Comparison of ENCODE assay signal across 23 cellular contexts in genomic region chr16:50583211-50583610, GRCh38. TPM values are rescaled to one million over a fixed set of nuclear protein-coding genes. Genes with fewer than 3 reads are reported as not detected.
DNase-seq lines count a peak whose midpoint lies in the region; ATAC-seq and TF ChIP-seq lines count a peak whose summit lies in the region.
"Had no signal": no experiment of that assay in that cellular context is flagged by ENCODE, and none has a peak within 500 bp of the region (broad histone marks: within the 10 kb centered on the region; RNA-seq: fewer than 3 reads in every experiment).

No MANE protein-coding gene starts in this region.

- H3K4me3 Mint-ChIP-seq in activated T-cell treated with anti-CD3 and anti-CD28 coated beads, Interleukin-2, amount 50 U/mL, for 24 hours, result no peak overlapping the region
- H3K4me3 Mint-ChIP-seq in activated T-cell treated with anti-CD3 and anti-CD28 coated beads, Interleukin-2, amount 50 U/mL, for 4 hours, result no peak overlapping the region
- H3K4me3 Mint-ChIP-seq in nephron progenitor cell, result no peak overlapping the region
- H3K4me3 Mint-ChIP-seq: B cell; CD8-positive, alpha-beta memory T cell had no signal

- H3K36me3 ChIP-seq in esophagus muscularis mucosa (peaks cover 0 to 15% (median 3%) of the 10 kb centered on the region in 4 donors), upper lobe of right lung (no peaks in the 10 kb centered on the region)
- H3K36me3 ChIP-seq: SJCRH30 had no signal

- 80% methylated on average over 1 of the region's 3 CpGs for WGBS in esophagus muscularis mucosa

- H3K4me1 ChIP-seq in esophagus muscularis mucosa (peaks cover 25 to 81% (median 74%) of the 10 kb centered on the region in 4 donors), upper lobe of right lung (peaks cover 46% of the 10 kb centered on the region)
- H3K4me1 ChIP-seq: SJCRH30 had no signal

- H3K4me3 ChIP-seq in esophagus muscularis mucosa, result no peak overlapping the region
- H3K4me3 ChIP-seq in upper lobe of right lung, result no peak overlapping the region
- H3K4me3 ChIP-seq: SJCRH30 had no signal

- H3K27ac Mint-ChIP-seq in activated T-cell treated with anti-CD3 and anti-CD28 coated beads, Interleukin-2, amount 50 U/mL, for 24 hours, result peak overlapping the region; percentile 62
- peak overlapping the region; percentile 86 for H3K27ac Mint-ChIP-seq in nephron progenitor cell
- H3K27ac Mint-ChIP-seq: B cell had no signal

- H3K9me3 ChIP-seq in esophagus muscularis mucosa, result no peaks in the 10 kb centered on the region
- no peaks in the 10 kb centered on the region for H3K9me3 ChIP-seq in upper lobe of right lung
- H3K9me3 ChIP-seq: SJCRH30 had no signal

- intact Hi-C loops in esophagus muscularis mucosa (cut with DNase I), result no loop called here
- intact Hi-C loops in upper lobe of right lung (cut with DNase I), result no loop called here

- H3K36me3 Mint-ChIP-seq in activated T-cell treated with anti-CD3 and anti-CD28 coated beads, Interleukin-2, amount 50 U/mL, for 24 hours (ENCODE audit: low read depth), result no peaks in the 10 kb centered on the region
- peaks cover 6% of the 10 kb centered on the region for H3K36me3 Mint-ChIP-seq in activated T-cell treated with anti-CD3 and anti-CD28 coated beads, Interleukin-2, amount 50 U/mL, for 4 hours (ENCODE audit: insufficient read depth)
- H3K36me3 Mint-ChIP-seq in nephron progenitor cell (ENCODE audit: low read depth), result peaks cover 52% of the 10 kb centered on the region

- H3K27me3 Mint-ChIP-seq in activated T-cell treated with anti-CD3 and anti-CD28 coated beads, Interleukin-2, amount 50 U/mL, for 24 hours, result no peaks in the 10 kb centered on the region
- H3K27me3 Mint-ChIP-seq in activated T-cell treated with anti-CD3 and anti-CD28 coated beads, Interleukin-2, amount 50 U/mL, for 4 hours (ENCODE audit: low read depth), result no peaks in the 10 kb centered on the region
- H3K27me3 Mint-ChIP-seq in nephron progenitor cell (ENCODE audit: low read depth, poor library complexity), result no peaks in the 10 kb centered on the region
- H3K27me3 Mint-ChIP-seq: B cell had no signal

- H3K27me3 ChIP-seq in esophagus muscularis mucosa (no peaks in the 10 kb centered on the region), upper lobe of right lung (no peaks in the 10 kb centered on the region)
- H3K27me3 ChIP-seq: SJCRH30 had no signal

- ATAC-seq in activated T-cell treated with anti-CD3 and anti-CD28 coated beads, Interleukin-2, amount 50 U/mL, for 4 hours, result no peak
- no peak for ATAC-seq in upper lobe of right lung
- ATAC-seq: HCT116, PC-3 had no signal

- TF ChIP-seq CTCF in esophagus muscularis mucosa (IDR thresholded peaks at IDR 0.05) (no peak), nephron progenitor cell (IDR thresholded peaks at IDR 0.05) (no peak), upper lobe of right lung (IDR thresholded peaks at IDR 0.05) (no peak)

- H3K9me3 Mint-ChIP-seq in activated T-cell treated with anti-CD3 and anti-CD28 coated beads, Interleukin-2, amount 50 U/mL, for 24 hours, result no peaks in the 10 kb centered on the region
- peaks cover 5% of the 10 kb centered on the region for H3K9me3 Mint-ChIP-seq in activated T-cell treated with anti-CD3 and anti-CD28 coated beads, Interleukin-2, amount 50 U/mL, for 4 hours
- H3K9me3 Mint-ChIP-seq in nephron progenitor cell, result no peaks in the 10 kb centered on the region

- TF ChIP-seq EP300 in esophagus muscularis mucosa (IDR thresholded peaks at IDR 0.05), result no peak

- H3K27ac ChIP-seq in esophagus muscularis mucosa (replicated peaks in 1 of 4), result peak overlapping the region in 3 of 4 donors; percentile 11 to 90 (median 79)
- peak overlapping the region; percentile 67 for H3K27ac ChIP-seq in upper lobe of right lung
- H3K27ac ChIP-seq: 22Rv1, C4-2B, SJCRH30 had no signal

- DNase-seq in activated T-cell treated with anti-CD3 and anti-CD28 coated beads, Interleukin-2, amount 50 U/mL, for 24 hours, result no peak
- no peak for DNase-seq in activated T-cell treated with anti-CD3 and anti-CD28 coated beads, Interleukin-2, amount 50 U/mL, for 4 hours
- DNase-seq in esophagus muscularis mucosa (ENCODE audit: extremely low spot score) (no peak), nephron progenitor cell (no peak), upper lobe of right lung (no peak), EL (no peak), GDM1 (lab: John Stamatoyannopoulos, UW) (no peak), SKM-1 treated with dmso at 0.1 percent for 144 hours (lab: John Stamatoyannopoulos, UW; ENCODE audit: unreplicated experiment) (no peak)
- DNase-seq: CD8-positive, alpha-beta memory T cell; DMS 273 treated with DMSO at 0.1 percent for 48 hours; DMS79 treated with DMSO at 0.1 percent for 48 hours; Karpas-422; NCI-H1092 treated with DMSO at 0.1 percent for 48 hours; NCI-H1436; NCI-H187 treated with DMSO at 0.1 percent for 48 hours; NCI-H524; NCI-H748 treated with DMSO at 0.1 percent for 48 hours; PC-3; SJCRH30 had no signal

- H3K4me1 Mint-ChIP-seq in activated T-cell treated with anti-CD3 and anti-CD28 coated beads, Interleukin-2, amount 50 U/mL, for 24 hours (ENCODE audit: low read depth), result peaks cover 18% of the 10 kb centered on the region
- peaks cover 6% of the 10 kb centered on the region for H3K4me1 Mint-ChIP-seq in activated T-cell treated with anti-CD3 and anti-CD28 coated beads, Interleukin-2, amount 50 U/mL, for 4 hours (ENCODE audit: low read depth)
- H3K4me1 Mint-ChIP-seq in nephron progenitor cell, result peaks cover 53% of the 10 kb centered on the region

- TF ChIP-seq POLR2A in esophagus muscularis mucosa (IDR thresholded peaks at IDR 0.05; ENCODE audit: low read depth), result no peak

RNA-seq across cellular contexts. Expression of gene NKD1, which starts 35.0 kb away (rescaled TPM):
- total RNA-seq in activated T-cell treated with anti-CD3 and anti-CD28 coated beads, Interleukin-2, amount 50 U/mL, for 4 hours, result 1 to 10 TPM; 1.2 to 2.8 (median 1.6) TPM
- total RNA-seq in esophagus muscularis mucosa, result 10 to 100 TPM; 37.1 to 87.8 (median 54.1) TPM
- total RNA-seq in upper lobe of right lung, result 47.2 TPM

Comparison
In these comparisons a context has a peak if more than half of its experiments do, and no peak if none do; other contexts are left out.
1. RNA of gene NKD1, which starts 35.0 kb away (total RNA-seq): 37.1 to 87.8 TPM in esophagus muscularis mucosa and 47.2 TPM in upper lobe of right lung (single experiment); 1.2 to 2.8 TPM in activated T-cell treated with anti-CD3 and anti-CD28 coated beads, Interleukin-2, amount 50 U/mL, for 4 hours; every median in the first group is over 10 times any median in the second.